In the genomic region with DNA sequence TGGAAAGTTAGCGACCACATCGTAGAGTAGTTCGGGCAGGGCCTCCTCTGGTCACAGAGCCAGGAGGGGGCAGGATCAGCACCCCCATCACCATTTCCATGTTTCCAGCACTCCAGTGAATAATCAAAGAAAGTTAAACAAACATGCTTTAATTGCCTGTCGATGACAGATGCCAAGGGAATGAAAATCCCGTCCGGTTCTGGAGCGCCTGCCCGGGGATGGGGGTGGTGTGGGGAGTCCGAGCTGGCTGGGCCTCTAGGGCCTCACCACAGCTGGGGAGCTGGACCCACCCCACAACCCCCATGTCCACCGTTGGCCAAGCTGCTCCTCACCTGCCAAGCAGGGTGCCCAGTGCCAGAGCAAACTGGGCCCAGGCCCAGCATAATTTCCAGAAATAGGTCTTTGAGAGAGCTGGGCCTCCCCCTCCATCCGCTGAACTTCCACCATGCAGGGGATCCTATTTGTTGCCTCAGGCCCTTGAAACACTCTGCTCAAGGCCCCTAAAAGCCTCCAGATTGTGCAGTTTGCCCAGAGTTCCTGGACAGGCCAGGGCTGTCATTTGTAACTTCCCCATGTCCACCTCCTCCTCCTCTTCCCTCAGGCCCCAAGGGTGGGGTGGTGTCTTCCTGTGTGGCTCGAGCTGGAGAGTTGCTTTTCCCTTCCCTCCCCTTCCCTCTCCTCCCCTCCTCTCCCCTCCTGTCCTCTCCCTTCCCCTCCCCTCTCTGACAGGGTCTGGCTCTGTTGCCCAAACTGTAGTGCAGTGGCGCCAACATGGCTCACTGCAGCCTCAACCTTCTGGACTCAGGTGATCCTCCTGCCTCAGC, we compare ENCODE assay signal across 13 cellular contexts.
DNase-seq lines count a peak whose midpoint lies in the region; ATAC-seq and TF ChIP-seq lines count a peak whose summit lies in the region.
"Had no signal": no experiment of that assay in that cellular context is flagged by ENCODE, and none has a peak within 500 bp of the region (broad histone marks: within the 10 kb centered on the region; RNA-seq: fewer than 3 reads in every experiment).

No MANE protein-coding gene starts in this region.

- H3K4me3 Mint-ChIP-seq in CD8-positive, alpha-beta memory T cell = no peak overlapping the region
- H3K4me3 Mint-ChIP-seq: central memory CD8-positive, alpha-beta T cell had no signal

- no peak for TF ChIP-seq CTCF in spleen (IDR thresholded peaks at IDR 0.05 in 8 of 11, conservative IDR thresholded peaks at IDR 0.05 in 3 of 11)

- no peaks in the 10 kb centered on the region for H3K36me3 Mint-ChIP-seq in CD8-positive, alpha-beta memory T cell

- peak; percentile 20 to 54 for ATAC-seq in right cardiac atrium

- in situ Hi-C loops in KBM-7 (cut with MboI; ENCODE audit: low pct_unique_long_range_greater_than_20kb, low sequenced_read_pairs) = no loop called here

- POLR2A ChIA-PET in CD8-positive, alpha-beta memory T cell (lab: Charles Lee) = no interaction called here

- CTCF ChIA-PET in CD8-positive, alpha-beta memory T cell (lab: Charles Lee) = no interaction called here

- H3K36me3 ChIP-seq in spleen = no peaks in the 10 kb centered on the region
- no peaks in the 10 kb centered on the region for H3K36me3 ChIP-seq in CD8-positive, alpha-beta memory T cell (ENCODE audit: insufficient read depth, low read length)

- intact Hi-C loops in right cardiac atrium (cut with DNase I) (no loop called here), spleen (cut with DNase I; ENCODE audit: low total_unique reads) (no loop called here)

- peaks cover 0 to 2% (median 0%) of the 10 kb centered on the region in 5 donors for H3K9me3 Mint-ChIP-seq in CD8-positive, alpha-beta memory T cell

- no peak overlapping the region for H3K27ac ChIP-seq in right cardiac atrium (ENCODE audit: low read length)
- H3K27ac ChIP-seq in spleen = peak overlapping the region in 6 of 8 donors; percentile 20 to 45 (median 32)
- no peak overlapping the region for H3K27ac ChIP-seq in CD8-positive, alpha-beta memory T cell (ENCODE audit: low read depth, low read length)
- H3K27ac ChIP-seq: PC-9 had no signal

- no peak for TF ChIP-seq POLR2A in spleen (IDR thresholded peaks at IDR 0.05)

- no peaks in the 10 kb centered on the region for H3K4me1 Mint-ChIP-seq in CD8-positive, alpha-beta memory T cell
- H3K4me1 Mint-ChIP-seq: central memory CD8-positive, alpha-beta T cell had no signal

- H3K4me1 ChIP-seq in right cardiac atrium (ENCODE audit: control insufficient read depth, insufficient read depth, low read length) = no peaks in the 10 kb centered on the region
- H3K4me1 ChIP-seq in spleen = no peaks in the 10 kb centered on the region
- no peaks in the 10 kb centered on the region for H3K4me1 ChIP-seq in CD8-positive, alpha-beta memory T cell (ENCODE audit: insufficient read depth, low read length)

- peak overlapping the region in 1 of 8 donors; percentile 62 for H3K27ac Mint-ChIP-seq in CD8-positive, alpha-beta memory T cell

- peaks cover 21 to 27% of the 10 kb centered on the region in 2 donors for H3K27me3 Mint-ChIP-seq in CD8-positive, alpha-beta memory T cell

- H3K4me3 ChIP-seq in right cardiac atrium (ENCODE audit: low read length) (no peak overlapping the region), spleen (no peak overlapping the region)
- H3K4me3 ChIP-seq in CD8-positive, alpha-beta memory T cell (ENCODE audit: low read length) = no peak overlapping the region
- H3K4me3 ChIP-seq: PC-9 had no signal

- no peaks in the 10 kb centered on the region for H3K27me3 ChIP-seq in right cardiac atrium (ENCODE audit: control insufficient read depth, insufficient read depth)
- peaks cover 0 to 11% (median 0%) of the 10 kb centered on the region in 7 donors for H3K27me3 ChIP-seq in spleen (replicated peaks in 1 of 7)
- no peaks in the 10 kb centered on the region for H3K27me3 ChIP-seq in CD8-positive, alpha-beta memory T cell (ENCODE audit: insufficient read depth, low read length, poor library complexity, severe bottlenecking)

- H3K9me3 ChIP-seq in right cardiac atrium (ENCODE audit: control insufficient read depth, low read length) (peaks cover 3% of the 10 kb centered on the region), spleen (peaks cover 0 to 8% (median 0%) of the 10 kb centered on the region in 8 donors)
- H3K9me3 ChIP-seq in CD8-positive, alpha-beta memory T cell (ENCODE audit: low read length) = no peaks in the 10 kb centered on the region

- DNase-seq in KBM-7 (peak; percentile 8), amniotic stem cell (lab: John Stamatoyannopoulos, UW) (peak; percentile 26), right cardiac atrium (peak in 1 of 3 donors; percentile 69), spleen (no peak), NCI-H774 (lab: John Stamatoyannopoulos, UW) (no peak), NCI-H82 treated with DMSO at 0.1 percent for 48 hours (lab: John Stamatoyannopoulos, UW; ENCODE audit: unreplicated experiment) (no peak)
- DNase-seq in CD8-positive, alpha-beta memory T cell = no peak
- DNase-seq: activated T-cell treated with anti-CD3 and anti-CD28 coated beads, Interleukin-2, amount 50 U/mL, for 48 hours; DMS79 treated with DMSO at 0.1 percent for 48 hours; NCI-H187 treated with DMSO at 0.1 percent for 48 hours; PC-9; retina had no signal

- 66% methylated on average over 13 of the region's 13 CpGs for WGBS in right cardiac atrium
- WGBS in spleen, 5 donors = 65 to 78% (median 72%) methylated on average over 13 of the region's 13 CpGs

Comparison
In these comparisons a context has a peak if more than half of its experiments do, and no peak if none do; other contexts are left out.
1. DNase-seq: peak in KBM-7 (single experiment) and amniotic stem cell (single experiment); none in spleen (single experiment), CD8-positive, alpha-beta memory T cell (0 of 5), NCI-H774 (single experiment) and NCI-H82 treated with DMSO at 0.1 percent for 48 hours (single experiment).
2. H3K27ac ChIP-seq: peak in spleen (6 of 8); none in right cardiac atrium (single experiment) and CD8-positive, alpha-beta memory T cell (single experiment).